Comparison of ENCODE assay signal across 1 cellular context in genomic region chr5:38382898-38383297, GRCh38.
TF ChIP-seq lines count a peak whose summit lies in the region.

No MANE protein-coding gene starts in this region.

TF ChIP-seq in HepG2, 621 proteins besides CTCF, POLR2A, EP300 and RAD21 (continued from another document and continues in another):
- TF ChIP-seq ZNF800 (CRISPR knock-in tag; IDR thresholded peaks at IDR 0.05) = no peak
- TF ChIP-seq ZNF598 (CRISPR knock-in tag; IDR thresholded peaks at IDR 0.05; ENCODE audit: borderline replicate concordance) = no peak
- TF ChIP-seq ZNF670 (CRISPR knock-in tag; IDR thresholded peaks at IDR 0.05; ENCODE audit: borderline replicate concordance) = no peak
- TF ChIP-seq RXRB (CRISPR knock-in tag; IDR thresholded peaks at IDR 0.05; ENCODE audit: borderline replicate concordance) = peak; percentile 76
- peak; percentile 37; the same call in 1 of the 2 replicates for TF ChIP-seq ZNF607 (CRISPR knock-in tag; IDR thresholded peaks at IDR 0.05; ENCODE audit: borderline replicate concordance)
- no peak for TF ChIP-seq ZNF367 (CRISPR knock-in tag; IDR thresholded peaks at IDR 0.05; ENCODE audit: borderline replicate concordance)
- 0 out of 2 replicates have a peak, but pooled peaks have one; percentile 19 for TF ChIP-seq ZNF501 (CRISPR knock-in tag; IDR thresholded peaks at IDR 0.05)
- TF ChIP-seq KDM6A (CRISPR knock-in tag; IDR thresholded peaks at IDR 0.05; ENCODE audit: low read depth) = no peak
- TF ChIP-seq SRY (CRISPR knock-in tag; IDR thresholded peaks at IDR 0.05) = no peak
- no peak for TF ChIP-seq HNRNPL (IDR thresholded peaks at IDR 0.05; ENCODE audit: low read depth, low read length)
- no peak for TF ChIP-seq ZNF232 (CRISPR knock-in tag; IDR thresholded peaks at IDR 0.05; ENCODE audit: borderline replicate concordance)
- TF ChIP-seq MXI1 (IDR thresholded peaks at IDR 0.05; ENCODE audit: borderline replicate concordance, low read depth, low read length) = peak; percentile 42; the same call in 1 of the 3 replicates
- TF ChIP-seq MTF1 (CRISPR knock-in tag; IDR thresholded peaks at IDR 0.05) = no peak
- no peak for TF ChIP-seq SNAPC2 (CRISPR knock-in tag; IDR thresholded peaks at IDR 0.05)
- no peak for TF ChIP-seq ZNF430 (CRISPR knock-in tag; IDR thresholded peaks at IDR 0.05)
- no peak for TF ChIP-seq ZNF766 (CRISPR knock-in tag; IDR thresholded peaks at IDR 0.05; ENCODE audit: borderline replicate concordance)
- TF ChIP-seq ZNF275 (CRISPR knock-in tag; IDR thresholded peaks at IDR 0.05; ENCODE audit: borderline replicate concordance) = no peak
- TF ChIP-seq ZNF552 (CRISPR knock-in tag; IDR thresholded peaks at IDR 0.05; ENCODE audit: borderline replicate concordance) = no peak
- TF ChIP-seq RXRA (CRISPR knock-in tag; IDR thresholded peaks at IDR 0.05) = no peak
- TF ChIP-seq NKX3-1 (CRISPR knock-in tag; IDR thresholded peaks at IDR 0.05) = no peak
- TF ChIP-seq SATB2 (CRISPR knock-in tag; IDR thresholded peaks at IDR 0.05) = no peak
- TF ChIP-seq HOMEZ (CRISPR knock-in tag; IDR thresholded peaks at IDR 0.05; ENCODE audit: low read depth) = peak; percentile 94; the same call in 1 of the 2 replicates
- peak; percentile 94 for TF ChIP-seq POGZ (CRISPR knock-in tag; IDR thresholded peaks at IDR 0.05)
- no peak for TF ChIP-seq BATF2 (CRISPR knock-in tag; IDR thresholded peaks at IDR 0.05)
- TF ChIP-seq PRDM4 (CRISPR knock-in tag; IDR thresholded peaks at IDR 0.05; ENCODE audit: borderline replicate concordance) = no peak
- no peak; the same call in 1 of the 2 replicates for TF ChIP-seq ARID4A (CRISPR knock-in tag; IDR thresholded peaks at IDR 0.05; ENCODE audit: borderline replicate concordance)
- TF ChIP-seq IRF1 (CRISPR knock-in tag; IDR thresholded peaks at IDR 0.05; ENCODE audit: low read depth) = no peak
- TF ChIP-seq ZNF776 (CRISPR knock-in tag; IDR thresholded peaks at IDR 0.05) = no peak
- TF ChIP-seq HHEX (CRISPR knock-in tag; IDR thresholded peaks at IDR 0.05) = 0 out of 2 replicates have a peak, but pooled peaks have one; percentile 42
- TF ChIP-seq NFE2L1 (CRISPR knock-in tag; IDR thresholded peaks at IDR 0.05; ENCODE audit: borderline replicate concordance) = no peak
- TF ChIP-seq ZNF724P (CRISPR knock-in tag; IDR thresholded peaks at IDR 0.05; ENCODE audit: borderline replicate concordance) = no peak
- TF ChIP-seq MAFF (IDR thresholded peaks at IDR 0.05; ENCODE audit: low read depth, low read length) = no peak
- TF ChIP-seq GMEB2 (CRISPR knock-in tag; IDR thresholded peaks at IDR 0.05; ENCODE audit: low read depth) = no peak
- TF ChIP-seq HIC2 (CRISPR knock-in tag; IDR thresholded peaks at IDR 0.05; ENCODE audit: low read depth) = no peak
- peak; percentile 16; the same call in 1 of the 2 replicates for TF ChIP-seq FOXK1 (CRISPR knock-in tag; IDR thresholded peaks at IDR 0.05; ENCODE audit: borderline replicate concordance, low read depth)
- no peak for TF ChIP-seq MLLT10 (CRISPR knock-in tag; IDR thresholded peaks at IDR 0.05)
- no peak for TF ChIP-seq ZSCAN21 (CRISPR knock-in tag; IDR thresholded peaks at IDR 0.05; ENCODE audit: borderline replicate concordance)
- no peak for TF ChIP-seq FOXC1 (CRISPR knock-in tag; IDR thresholded peaks at IDR 0.05; ENCODE audit: borderline replicate concordance)
- peak; percentile 74 for TF ChIP-seq FOSL2 (CRISPR knock-in tag; IDR thresholded peaks at IDR 0.05)
- TF ChIP-seq SMARCC2 (IDR thresholded peaks at IDR 0.05) = no peak
- TF ChIP-seq TBL1XR1 (IDR thresholded peaks at IDR 0.05; ENCODE audit: borderline replicate concordance, low read length, partially characterized antibody) = no peak
- TF ChIP-seq ZNF451 (CRISPR knock-in tag; IDR thresholded peaks at IDR 0.05) = no peak
- TF ChIP-seq ZNF710 (CRISPR knock-in tag; IDR thresholded peaks at IDR 0.05; ENCODE audit: borderline replicate concordance) = peak; percentile 44; the same call in 1 of the 2 replicates
- TF ChIP-seq ZNF224 (CRISPR knock-in tag; IDR thresholded peaks at IDR 0.05) = no peak
- TF ChIP-seq RNF2 (conservative IDR thresholded peaks at IDR 0.05; ENCODE audit: low read depth) = no peak
